Comparison of ENCODE assay signal across 8 cellular contexts in the genomic region with DNA sequence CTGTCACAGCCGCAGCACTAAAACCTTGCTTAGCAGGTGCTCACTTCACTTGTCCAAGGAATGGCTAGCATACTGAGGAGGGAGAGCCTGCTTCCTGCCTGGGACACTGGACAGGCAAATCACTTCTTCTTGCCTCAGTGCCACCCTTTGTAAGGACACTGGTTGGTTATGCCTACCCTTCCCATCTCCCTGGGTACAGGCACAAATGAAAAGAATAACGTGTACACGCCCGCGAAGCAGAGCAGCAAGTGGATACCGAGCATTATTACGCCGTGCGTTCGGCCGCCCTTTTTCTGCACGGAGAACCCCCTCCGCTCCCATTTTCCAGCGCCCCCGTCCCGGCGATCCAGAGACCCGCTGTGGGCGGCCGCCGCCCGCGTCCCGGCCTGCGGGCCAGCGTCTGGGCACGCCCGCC. TPM values are rescaled to one million over a fixed set of nuclear protein-coding genes. Genes with fewer than 3 reads are reported as not detected.
DNase-seq lines count a peak whose midpoint lies in the region; ATAC-seq and TF ChIP-seq lines count a peak whose summit lies in the region.

No MANE protein-coding gene starts in this region.

- peaks cover 34% of the 10 kb centered on the region for H3K4me1 ChIP-seq in HUES6 (ENCODE audit: control insufficient read depth, insufficient read depth, low read length)
- H3K4me1 ChIP-seq in right atrium auricular region: peaks cover 0 to 19% of the 10 kb centered on the region in 2 donors

- H3K27me3 ChIP-seq in HUES6 (ENCODE audit: control insufficient read depth, insufficient read depth, low read length): peaks cover 25% of the 10 kb centered on the region
- H3K27me3 ChIP-seq in right atrium auricular region: no peaks in the 10 kb centered on the region

- H3K27ac Mint-ChIP-seq in activated naive CD4-positive, alpha-beta T cell treated with anti-CD3 and anti-CD28 coated beads, Interleukin-2, amount 50 U/mL, for 72 hours: peak overlapping the region; percentile 27 to 82

- H3K36me3 ChIP-seq in HUES6 (ENCODE audit: control insufficient read depth, insufficient read depth, low read length) (no peaks in the 10 kb centered on the region), right atrium auricular region (no peaks in the 10 kb centered on the region)

- no peak overlapping the region for H3K27ac ChIP-seq in HUES6 (ENCODE audit: low read depth, low read length)
- peak overlapping the region; percentile 51 to 62 for H3K27ac ChIP-seq in right atrium auricular region

- peak; percentile 20 for ATAC-seq in GM21576 (IDR thresholded peaks at IDR 0.05; ENCODE audit: unreplicated experiment)
- peak; percentile 1 to 31 for ATAC-seq in activated naive CD4-positive, alpha-beta T cell treated with anti-CD3 and anti-CD28 coated beads, Interleukin-2, amount 50 U/mL, for 72 hours

- peak; percentile 50 for DNase-seq in NCI-H1694 treated with DMSO at 0.1 percent for 48 hours (lab: John Stamatoyannopoulos, UW)
- DNase-seq in NCI-H1694 (lab: John Stamatoyannopoulos, UW): no peak
- DNase-seq in activated naive CD4-positive, alpha-beta T cell treated with anti-CD3 and anti-CD28 coated beads, Interleukin-2, amount 50 U/mL, for 72 hours (ENCODE audit: low spot score in 2 of 2): no peak
- no peak for DNase-seq in right atrium auricular region (ENCODE audit: low spot score)
- peak; percentile 57 for DNase-seq in renal cortical epithelial cell (ENCODE audit: low read depth)
- DNase-seq in GM19238 (ENCODE audit: insufficient read length, low spot score): no peak

- H3K9me3 Mint-ChIP-seq in activated naive CD4-positive, alpha-beta T cell treated with anti-CD3 and anti-CD28 coated beads, Interleukin-2, amount 50 U/mL, for 72 hours: no peaks in the 10 kb centered on the region

- no peaks in the 10 kb centered on the region for H3K9me3 ChIP-seq in HUES6 (ENCODE audit: control insufficient read depth, insufficient read depth, low read depth, low read length)
- no peaks in the 10 kb centered on the region for H3K9me3 ChIP-seq in right atrium auricular region

- H3K4me3 ChIP-seq in HUES6 (ENCODE audit: low read depth, low read length) (peak overlapping the region; percentile 79), right atrium auricular region (peak overlapping the region; percentile 81 to 85)

- H3K36me3 Mint-ChIP-seq in activated naive CD4-positive, alpha-beta T cell treated with anti-CD3 and anti-CD28 coated beads, Interleukin-2, amount 50 U/mL, for 72 hours: peaks cover 6 to 11% of the 10 kb centered on the region in 2 donors

- TF ChIP-seq CTCF in right atrium auricular region (IDR thresholded peaks at IDR 0.05): no peak

- H3K9ac ChIP-seq in HUES6 (ENCODE audit: low read length): peak overlapping the region; percentile 27

RNA-seq across cellular contexts. Expression of a gene that starts 0.3 kb away (rescaled TPM):
- total RNA-seq in activated naive CD4-positive, alpha-beta T cell treated with anti-CD3 and anti-CD28 coated beads, Interleukin-2, amount 50 U/mL, for 72 hours: 10 to 100 TPM; 32.1 to 35.1 TPM
- total RNA-seq in right atrium auricular region: 1 to 10 TPM; 7.6 to 9.0 TPM
- total RNA-seq in renal cortical epithelial cell: 18.8 and 30.9 TPM in 2 replicates

Comparison
In these comparisons a context has a peak if more than half of its experiments do, and no peak if none do; other contexts are left out.
1. DNase-seq: peak in NCI-H1694 treated with DMSO at 0.1 percent for 48 hours (single experiment) and renal cortical epithelial cell (single experiment); none in NCI-H1694 (single experiment), activated naive CD4-positive, alpha-beta T cell treated with anti-CD3 and anti-CD28 coated beads, Interleukin-2, amount 50 U/mL, for 72 hours (0 of 2), right atrium auricular region (single experiment) and GM19238 (single experiment).